Comparison of ENCODE assay signal across 8 cellular contexts in the genomic region with DNA sequence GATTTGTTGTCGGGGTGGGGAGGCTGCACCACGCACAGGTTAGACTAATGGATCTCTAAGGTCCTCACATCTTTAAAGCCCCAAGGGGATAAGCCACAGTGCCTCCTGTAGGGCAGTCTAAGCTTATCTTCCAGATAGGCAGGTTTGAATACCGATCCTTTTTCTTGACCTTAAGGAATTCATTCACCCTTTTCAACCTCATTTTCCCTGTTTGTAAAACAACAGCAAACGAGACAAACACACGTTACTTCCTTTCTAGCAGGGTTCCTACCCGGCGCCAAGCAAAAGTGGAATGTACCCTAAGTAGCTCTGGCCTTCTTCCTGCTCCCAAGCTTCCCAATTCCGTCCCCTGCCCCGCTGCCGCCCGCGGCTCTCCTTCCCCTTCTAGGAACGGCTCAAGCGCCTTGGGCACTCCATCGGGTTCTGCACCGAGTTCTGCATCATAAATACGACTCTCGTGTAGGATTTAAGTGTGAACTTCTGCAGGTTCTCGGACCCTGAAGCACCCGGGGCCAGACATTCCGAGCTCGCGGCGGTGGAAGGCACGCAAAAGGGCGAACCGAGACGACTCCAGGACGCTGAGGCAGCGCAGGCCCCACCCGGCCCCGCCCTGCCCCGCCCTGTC. TPM values are rescaled to one million over a fixed set of nuclear protein-coding genes. Genes with fewer than 3 reads are reported as not detected.
DNase-seq lines count a peak whose midpoint lies in the region; ATAC-seq and TF ChIP-seq lines count a peak whose summit lies in the region.

No MANE protein-coding gene starts in this region.

- H3K27me3 Mint-ChIP-seq in brain, result peaks cover 12% of the 10 kb centered on the region

- peaks cover 44% of the 10 kb centered on the region for H3K4me1 Mint-ChIP-seq in brain
- H3K4me1 Mint-ChIP-seq in stimulated activated effector memory CD8-positive, alpha-beta T cell treated with anti-CD3 and anti-CD28 coated beads, Interleukin-12 subunit alpha, Interleukin-12 subunit beta, amount 100 ng/mL, for 72 hours, result peaks cover 36% of the 10 kb centered on the region

- DNase-seq in AG09319 (ENCODE audit: extremely low read depth, low read depth) (no peak), GM13977 (ENCODE audit: low spot score) (peak; percentile 76), HL-60 (ENCODE audit: low read depth in 1 of 2, low spot score in 1 of 2) (peak in 1 of 2 experiments; percentile 68), islet precursor cell (peak; percentile 69)
- peak in 1 of 2 donors; percentile 61 for DNase-seq in stimulated activated effector memory CD8-positive, alpha-beta T cell treated with anti-CD3 and anti-CD28 coated beads, Interleukin-12 subunit alpha, Interleukin-12 subunit beta, amount 100 ng/mL, for 72 hours (ENCODE audit: low spot score in 2 of 2)

- peak; percentile 36 for ATAC-seq in stimulated activated effector memory CD8-positive, alpha-beta T cell treated with anti-CD3 and anti-CD28 coated beads, Interleukin-12 subunit alpha, Interleukin-12 subunit beta, amount 100 ng/mL, for 72 hours
- no peak for ATAC-seq in GM21723 (IDR thresholded peaks at IDR 0.05; ENCODE audit: unreplicated experiment)

- H3K36me3 Mint-ChIP-seq in brain, result peaks cover 21% of the 10 kb centered on the region
- H3K36me3 Mint-ChIP-seq in stimulated activated effector memory CD8-positive, alpha-beta T cell treated with anti-CD3 and anti-CD28 coated beads, Interleukin-12 subunit alpha, Interleukin-12 subunit beta, amount 100 ng/mL, for 72 hours, result peaks cover 59% of the 10 kb centered on the region

- TF ChIP-seq CTCF in AG09319 (IDR thresholded peaks at IDR 0.05; ENCODE audit: low read depth, low read length) (peak; percentile 39), GM13977 (IDR thresholded peaks at IDR 0.05; ENCODE audit: extremely low read depth, insufficient read depth, missing control alignments) (peak; percentile 65), HL-60 (IDR thresholded peaks at IDR 0.05; ENCODE audit: insufficient read depth, low read length) (peak; percentile 41), brain (conservative IDR thresholded peaks at IDR 0.05) (peak in 1 of 2 experiments; percentile 59)

- H3K9me3 Mint-ChIP-seq in brain, result no peaks in the 10 kb centered on the region
- no peaks in the 10 kb centered on the region for H3K9me3 Mint-ChIP-seq in stimulated activated effector memory CD8-positive, alpha-beta T cell treated with anti-CD3 and anti-CD28 coated beads, Interleukin-12 subunit alpha, Interleukin-12 subunit beta, amount 100 ng/mL, for 72 hours

- peak overlapping the region; percentile 95 to 98 (median 96) for H3K4me3 Mint-ChIP-seq in brain
- H3K4me3 Mint-ChIP-seq in stimulated activated effector memory CD8-positive, alpha-beta T cell treated with anti-CD3 and anti-CD28 coated beads, Interleukin-12 subunit alpha, Interleukin-12 subunit beta, amount 100 ng/mL, for 72 hours, result peak overlapping the region; percentile 90

- no peaks in the 10 kb centered on the region for H3K27me3 ChIP-seq in HL-60 (ENCODE audit: insufficient read depth, poor library complexity, severe bottlenecking)

- H3K27ac Mint-ChIP-seq in brain, result peak overlapping the region; percentile 87 to 96 (median 96)
- H3K27ac Mint-ChIP-seq in stimulated activated effector memory CD8-positive, alpha-beta T cell treated with anti-CD3 and anti-CD28 coated beads, Interleukin-12 subunit alpha, Interleukin-12 subunit beta, amount 100 ng/mL, for 72 hours, result peak overlapping the region; percentile 96

- peak overlapping the region; percentile 91 for H3K27ac ChIP-seq in HL-60 (replicated peaks)

- peak overlapping the region; percentile 92 for H3K4me3 ChIP-seq in HL-60 (replicated peaks; ENCODE audit: insufficient read depth, low read length)

- in situ Hi-C loops in GM13977 (cut with MboI; ENCODE audit: low pct_unique_long_range_greater_than_20kb, low sequenced_read_pairs, unreplicated experiment), result loop anchor here (25.0 kb wide), 1 partner anchor 121 kb away; no protein-coding TSS in a partner anchor

TF ChIP-seq in PFSK-1, 5 proteins besides CTCF, POLR2A, EP300 and RAD21:
- peak; percentile 85 for TF ChIP-seq POLR2AphosphoS5 (IDR thresholded peaks at IDR 0.05; ENCODE audit: low read depth, low read length)
- no peak for TF ChIP-seq FOXP2 (optimal IDR thresholded peaks at IDR 0.05; ENCODE audit: borderline replicate concordance, extremely low read depth, extremely low read length, insufficient read depth)
- TF ChIP-seq TAF1 (IDR thresholded peaks at IDR 0.05; ENCODE audit: borderline replicate concordance, insufficient read depth, low read length), result no peak
- TF ChIP-seq, protein P1, sequence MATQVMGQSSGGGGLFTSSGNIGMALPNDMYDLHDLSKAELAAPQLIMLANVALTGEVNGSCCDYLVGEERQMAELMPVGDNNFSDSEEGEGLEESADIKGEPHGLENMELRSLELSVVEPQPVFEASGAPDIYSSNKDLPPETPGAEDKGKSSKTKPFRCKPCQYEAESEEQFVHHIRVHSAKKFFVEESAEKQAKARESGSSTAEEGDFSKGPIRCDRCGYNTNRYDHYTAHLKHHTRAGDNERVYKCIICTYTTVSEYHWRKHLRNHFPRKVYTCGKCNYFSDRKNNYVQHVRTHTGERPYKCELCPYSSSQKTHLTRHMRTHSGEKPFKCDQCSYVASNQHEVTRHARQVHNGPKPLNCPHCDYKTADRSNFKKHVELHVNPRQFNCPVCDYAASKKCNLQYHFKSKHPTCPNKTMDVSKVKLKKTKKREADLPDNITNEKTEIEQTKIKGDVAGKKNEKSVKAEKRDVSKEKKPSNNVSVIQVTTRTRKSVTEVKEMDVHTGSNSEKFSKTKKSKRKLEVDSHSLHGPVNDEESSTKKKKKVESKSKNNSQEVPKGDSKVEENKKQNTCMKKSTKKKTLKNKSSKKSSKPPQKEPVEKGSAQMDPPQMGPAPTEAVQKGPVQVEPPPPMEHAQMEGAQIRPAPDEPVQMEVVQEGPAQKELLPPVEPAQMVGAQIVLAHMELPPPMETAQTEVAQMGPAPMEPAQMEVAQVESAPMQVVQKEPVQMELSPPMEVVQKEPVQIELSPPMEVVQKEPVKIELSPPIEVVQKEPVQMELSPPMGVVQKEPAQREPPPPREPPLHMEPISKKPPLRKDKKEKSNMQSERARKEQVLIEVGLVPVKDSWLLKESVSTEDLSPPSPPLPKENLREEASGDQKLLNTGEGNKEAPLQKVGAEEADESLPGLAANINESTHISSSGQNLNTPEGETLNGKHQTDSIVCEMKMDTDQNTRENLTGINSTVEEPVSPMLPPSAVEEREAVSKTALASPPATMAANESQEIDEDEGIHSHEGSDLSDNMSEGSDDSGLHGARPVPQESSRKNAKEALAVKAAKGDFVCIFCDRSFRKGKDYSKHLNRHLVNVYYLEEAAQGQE (IDR thresholded peaks at IDR 0.05; ENCODE audit: insufficient read depth in 1 of 2, low read depth in 2 of 2, low read length in 2 of 2), result no peak
- TF ChIP-seq SIN3A (IDR thresholded peaks at IDR 0.05; ENCODE audit: borderline replicate concordance, insufficient read depth, low read length), result no peak

RNA-seq across cellular contexts. Expression of gene CDC20, which starts 0.5 kb away (rescaled TPM):
- polyA plus RNA-seq in PFSK-1 (2012; ENCODE audit: insufficient read length, low read depth), result 124 TPM
- polyA plus RNA-seq in brain (ENCODE audit: insufficient read depth, low read depth, low replicate concordance), result 134 TPM

RNA-seq across cellular contexts. Expression of gene ELOVL1, which starts 9.6 kb away (rescaled TPM):
- 77.4 TPM for polyA plus RNA-seq in PFSK-1 (2012; ENCODE audit: insufficient read length, low read depth)
- 158 TPM for polyA plus RNA-seq in brain (ENCODE audit: insufficient read depth, low read depth, low replicate concordance)

RNA-seq across cellular contexts. Expression of gene MPL, which starts 20.6 kb away (rescaled TPM):
- polyA plus RNA-seq in PFSK-1 (2012; ENCODE audit: insufficient read length, low read depth), result not detected
- polyA plus RNA-seq in brain (ENCODE audit: insufficient read depth, low read depth, low replicate concordance), result 0.32 TPM

RNA-seq across cellular contexts. Expression of gene MED8, which starts 31.4 kb away (rescaled TPM):
- 86.2 TPM for polyA plus RNA-seq in PFSK-1 (2012; ENCODE audit: insufficient read length, low read depth)
- 41.1 TPM for polyA plus RNA-seq in brain (ENCODE audit: insufficient read depth, low read depth, low replicate concordance)

RNA-seq across cellular contexts. Expression of gene SZT2, which starts 31.5 kb away (rescaled TPM):
- 17.0 TPM for polyA plus RNA-seq in PFSK-1 (2012; ENCODE audit: insufficient read length, low read depth)
- polyA plus RNA-seq in brain (ENCODE audit: insufficient read depth, low read depth, low replicate concordance), result 10.4 TPM
